In genomic region chr3:136910697-136911096, GRCh38 we compare ENCODE assay signal across 24 cellular contexts. TPM values are rescaled to one million over a fixed set of nuclear protein-coding genes. Genes with fewer than 3 reads are reported as not detected.
"Had no signal": no experiment of that assay in that cellular context is flagged by ENCODE, and none has a peak within 500 bp of the region (broad histone marks: within the 10 kb centered on the region; RNA-seq: fewer than 3 reads in every experiment).

No MANE protein-coding gene starts in this region.

- H3K4me3 ChIP-seq: dorsolateral prefrontal cortex, gastrocnemius medialis, lung, right atrium auricular region, sigmoid colon, skin epidermis, stomach, thoracic aorta, transverse colon had no signal

- H3K36me3 ChIP-seq: gastrocnemius medialis, right atrium auricular region, sigmoid colon, thoracic aorta, transverse colon had no signal

- H3K27ac ChIP-seq: dorsolateral prefrontal cortex, right atrium auricular region, sigmoid colon, stomach, thoracic aorta, transverse colon had no signal

- H3K4me3 Mint-ChIP-seq: naive B cell had no signal

- H3K27me3 Mint-ChIP-seq: naive B cell had no signal

- FAIRE-seq: endometrium, kidney had no signal

- ATAC-seq: esophagus mucosa, left colon, left ventricle myocardium superior had no signal

- H3K4me1 ChIP-seq: right atrium auricular region had no signal

- H3K9me3 ChIP-seq: gastrocnemius medialis, sigmoid colon, stomach, thoracic aorta, transverse colon had no signal

- DNase-seq: cortex of kidney; dorsolateral prefrontal cortex; effector CD8-positive, alpha-beta T cell; gastrocnemius medialis; glutamatergic neuron; kidney; left colon; left ventricle myocardium superior; mesendoderm; naive B cell; sigmoid colon; stimulated activated CD4-positive, alpha-beta T cell treated with anti-CD3 and anti-CD28 coated beads, Interleukin-2, amount 100 ng/mL, for 24 hours; stimulated activated CD4-positive, alpha-beta T cell treated with anti-CD3 and anti-CD28 coated beads, Interleukin-4, amount 100 ng/mL, for 4 hours; stimulated activated naive CD4-positive, alpha-beta T cell; stomach; substantia nigra; transverse colon had no signal

- H3K27me3 ChIP-seq: dorsolateral prefrontal cortex, gastrocnemius medialis, right atrium auricular region, sigmoid colon, stomach, transverse colon had no signal

RNA-seq across cellular contexts. Expression of gene IL20RB, which starts 47.1 kb away (rescaled TPM):
- total RNA-seq: osteocyte had no signal
